Comparison of ENCODE assay signal across 32 cellular contexts in genomic region chr22:50610041-50610451, GRCh38. TPM values are rescaled to one million over a fixed set of nuclear protein-coding genes. Genes with fewer than 3 reads are reported as not detected.
"Had no signal": no experiment of that assay in that cellular context is flagged by ENCODE, and none has a peak within 500 bp of the region (broad histone marks: within the 10 kb centered on the region; RNA-seq: fewer than 3 reads in every experiment).

No MANE protein-coding gene starts in this region.

- H3K4me3 ChIP-seq: cardiac muscle cell, SK-N-MC had no signal

- FAIRE-seq: TTC549 had no signal

- DNase-seq: activated CD4-positive, alpha-beta memory T cell treated with anti-CD3 and anti-CD28 coated beads, Interleukin-2, amount 10 ng/mL, durations not matched to agents 7 days and 5 days; activated CD4-positive, alpha-beta T cell treated with anti-CD3 and anti-CD28 coated beads for 36 hours; activated CD4-positive, alpha-beta T cell treated with anti-CD3 and anti-CD28 coated beads, Interleukin-2, amount 50 U/mL, for 1 hour; activated T-cell treated with anti-CD3 and anti-CD28 coated beads for 4 hours; activated T-cell treated with anti-CD3 and anti-CD28 coated beads, Interleukin-2, amount 50 U/mL, for 48 hours; amygdala; brain microvascular endothelial cell; cerebellar nuclear complex; NCI-H1092 treated with DMSO at 0.1 percent for 48 hours; NCI-H1417 treated with DMSO at 0.1 percent for 48 hours; NCI-H1694; NCI-H2029; NCI-H2107; NCI-H2171 treated with DMSO at 0.1 percent for 48 hours; NCI-H226; NCI-H510A; NCI-H526 treated with DMSO at 0.1 percent for 48 hours; NCI-H82; SIG-M5; T-cell; T-helper 2 cell; T1000 had no signal

- H3K36me3 ChIP-seq: brain microvascular endothelial cell, cardiac muscle cell had no signal

- ATAC-seq: activated CD4-positive, alpha-beta T cell treated with anti-CD3 and anti-CD28 coated beads for 36 hours; activated naive CD4-positive, alpha-beta T cell treated with anti-CD3 and anti-CD28 coated beads, Interleukin-2, amount 50 U/mL, for 72 hours; activated T-helper 17 cell treated with anti-CD3 and anti-CD28 coated beads, Interleukin-2, amount 50 U/mL, for 72 hours; T-cell had no signal

- H3K27ac ChIP-seq: brain microvascular endothelial cell, cardiac muscle cell, KMS-11, SK-N-MC, VCaP had no signal

RNA-seq across cellular contexts. Expression of gene SYCE3, which starts 47.3 kb away (rescaled TPM):
- total RNA-seq: activated CD8-positive, alpha-beta memory T cell treated with anti-CD3 and anti-CD28 coated beads for 36 hours; cardiac muscle cell; OCI-LY7; RPMI7951; T-cell had no signal
- polyA plus RNA-seq: cardiac muscle cell had no signal
